ENCODE assay signal across 1 cellular context in the genomic region with DNA sequence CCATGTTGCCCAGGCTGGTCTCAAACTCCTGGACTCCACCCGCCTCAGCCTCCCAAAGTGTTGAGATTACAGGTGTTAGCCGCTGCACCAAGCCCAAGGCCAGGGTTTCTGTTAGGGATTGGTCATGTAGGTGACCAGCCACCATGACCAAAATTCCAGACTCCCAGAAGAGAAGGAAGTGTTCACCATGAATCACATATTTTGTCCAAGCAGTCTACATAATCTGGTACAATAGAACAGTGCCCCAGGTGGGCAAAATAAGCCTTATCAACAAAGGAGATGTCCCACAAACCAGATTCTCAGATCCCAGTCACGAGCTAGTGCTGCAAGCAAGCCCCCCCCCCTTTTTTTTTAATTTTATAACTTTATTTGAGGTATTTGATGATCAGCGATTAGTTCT.
TF ChIP-seq lines count a peak whose summit lies in the region.

No MANE protein-coding gene starts in this region.

TF ChIP-seq in HCT116, 20 proteins besides CTCF, POLR2A, EP300 and RAD21:
- TF ChIP-seq FOSL1 (IDR thresholded peaks at IDR 0.05; ENCODE audit: low read depth) (no peak), ZFX (IDR thresholded peaks at IDR 0.05) (no peak), CBX3 (IDR thresholded peaks at IDR 0.05; ENCODE audit: low read depth) (no peak), ELF1 (IDR thresholded peaks at IDR 0.05; ENCODE audit: borderline replicate concordance, low read depth) (no peak), POLR2AphosphoS5 (IDR thresholded peaks at IDR 0.05; ENCODE audit: low read depth, low read length) (no peak), SRF (IDR thresholded peaks at IDR 0.05; ENCODE audit: low read depth) (no peak), SIN3A (IDR thresholded peaks at IDR 0.05; ENCODE audit: low read depth) (no peak), EZH2phosphoT487 (IDR thresholded peaks at IDR 0.05; ENCODE audit: borderline replicate concordance) (no peak), MAX (IDR thresholded peaks at IDR 0.05) (no peak)
